ENCODE assay signal across 11 cellular contexts in the genomic region with DNA sequence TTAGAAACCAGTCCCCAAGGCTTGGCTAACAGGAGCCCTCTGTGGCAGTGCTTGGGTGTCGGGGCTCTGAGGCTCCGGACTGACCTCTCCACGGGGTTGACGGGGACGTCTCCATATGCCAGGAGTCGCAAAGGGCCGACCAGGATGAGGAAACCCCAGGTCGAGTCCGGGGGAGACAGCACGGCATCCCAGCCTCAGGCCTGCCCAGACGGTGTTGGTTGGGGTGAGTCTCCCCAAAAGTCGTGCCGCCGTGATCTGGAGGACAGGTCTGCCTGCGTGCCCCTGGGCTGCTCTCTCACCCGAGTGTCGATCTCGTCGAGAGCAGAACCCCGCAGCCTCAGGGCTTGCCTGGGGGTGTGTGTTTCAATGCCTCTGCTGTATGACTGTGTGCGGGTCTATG. TPM values are rescaled to one million over a fixed set of nuclear protein-coding genes. Genes with fewer than 3 reads are reported as not detected.
"Had no signal": no experiment of that assay in that cellular context is flagged by ENCODE, and none has a peak within 500 bp of the region (broad histone marks: within the 10 kb centered on the region; RNA-seq: fewer than 3 reads in every experiment).

No MANE protein-coding gene starts in this region.

RNA-seq across cellular contexts. Expression of gene ZNF716, which starts 35.0 kb away (rescaled TPM):
- total RNA-seq: OCI-LY7, PC-3, PC-9, Peyer's patch, Right ventricle myocardium inferior, Right ventricle myocardium superior, RPMI7951, SJCRH30, SJSA1, SK-MEL-5 had no signal
- polyA plus RNA-seq: SK-N-SH had no signal
